ENCODE assay signal across 8 cellular contexts in the genomic region with DNA sequence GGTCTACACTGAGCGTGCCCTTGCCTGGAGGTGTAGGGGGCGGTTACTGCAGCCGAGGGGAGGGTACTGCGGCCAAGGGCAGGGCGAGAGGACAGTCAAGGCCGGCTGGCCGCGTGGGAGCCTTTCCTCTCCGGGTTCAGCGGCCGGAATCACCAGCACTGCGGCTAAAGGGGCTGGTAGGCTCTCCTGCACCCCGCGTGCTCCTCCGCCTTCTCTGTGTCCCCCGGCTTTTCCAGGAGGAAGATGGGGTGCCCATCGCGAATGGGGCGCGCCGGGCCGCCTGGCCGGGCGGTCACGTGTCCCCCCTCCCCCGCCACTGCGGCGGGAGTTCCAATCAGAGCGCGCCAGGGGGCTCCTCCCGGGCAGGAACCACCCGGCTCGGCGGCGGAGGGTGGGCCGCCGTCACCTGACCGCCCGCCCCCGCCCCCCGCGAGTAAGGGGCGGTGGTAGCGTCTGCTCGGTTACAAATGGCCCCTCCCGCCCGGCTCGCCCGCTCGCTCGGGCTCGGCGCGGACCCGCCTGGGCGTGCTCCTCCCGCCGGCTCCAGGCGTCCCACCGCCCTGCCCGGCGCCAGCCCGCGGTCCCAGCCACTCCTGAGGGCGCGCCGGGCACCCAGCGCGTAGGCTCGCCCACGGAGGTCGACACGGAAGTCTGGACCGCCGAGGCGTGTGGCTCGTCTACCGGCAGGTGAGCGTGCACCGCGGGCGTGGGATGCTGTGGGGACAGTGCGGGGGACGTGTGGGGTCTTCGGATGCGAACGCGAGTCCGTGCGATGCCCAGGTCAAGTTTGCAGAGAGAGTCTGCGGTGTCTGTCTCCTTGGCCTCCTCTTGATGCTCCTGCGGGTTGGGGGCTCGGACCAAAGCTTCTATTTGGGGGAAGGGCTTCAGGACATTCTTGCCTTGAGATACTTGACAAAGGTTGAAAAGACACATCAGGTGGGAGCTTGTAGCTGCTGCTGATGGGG.
DNase-seq lines count a peak whose midpoint lies in the region; ATAC-seq, FAIRE-seq and TF ChIP-seq lines count a peak whose summit lies in the region.

No MANE protein-coding gene starts in this region.

- DNase-seq in DMS 273 treated with DMSO at 0.1 percent for 48 hours (lab: John Stamatoyannopoulos, UW) (peak; percentile 36), GM23248 (peak; percentile 64), NCI-H345 treated with DMSO at 0.1 percent for 48 hours (lab: John Stamatoyannopoulos, UW; ENCODE audit: unreplicated experiment) (peak; percentile 78), kidney (peak; percentile 76), stomach (no peak), NCI-H446 treated with DMSO at 0.1 percent for 48 hours (lab: John Stamatoyannopoulos, UW) (no peak), RKO (ENCODE audit: low spot score) (no peak)
- DNase-seq in central memory CD8-positive, alpha-beta T cell (ENCODE audit: low spot score in 2 of 2), result no peak

- H4K20me1 ChIP-seq in GM23248 (ENCODE audit: insufficient read depth), result no peaks in the 10 kb centered on the region

- TF ChIP-seq CTCF in kidney (IDR thresholded peaks at IDR 0.05; ENCODE audit: borderline replicate concordance, extremely low read depth, insufficient read depth), result no peak
- no peak for TF ChIP-seq CTCF in stomach (IDR thresholded peaks at IDR 0.05)

- peaks cover 95% of the 10 kb centered on the region for H3K27me3 Mint-ChIP-seq in central memory CD8-positive, alpha-beta T cell

- no peak for FAIRE-seq in kidney (lab: Jason Lieb, UNC)

- H3K4me3 ChIP-seq in GM23248, result peak overlapping the region; percentile 65
- H3K4me3 ChIP-seq in kidney (ENCODE audit: low read length in 2 of 2), result peak overlapping the region; percentile 56 to 62
- peak overlapping the region; percentile 45 to 61 (median 54) for H3K4me3 ChIP-seq in stomach

- peaks cover 8% of the 10 kb centered on the region for H3K36me3 Mint-ChIP-seq in central memory CD8-positive, alpha-beta T cell (ENCODE audit: insufficient read depth)

- no peaks in the 10 kb centered on the region for H3K36me3 ChIP-seq in GM23248 (ENCODE audit: low read depth)
- H3K36me3 ChIP-seq in kidney (ENCODE audit: control insufficient read depth in 1 of 2, insufficient read depth in 2 of 2, low read length in 2 of 2), result no peaks in the 10 kb centered on the region
- no peaks in the 10 kb centered on the region for H3K36me3 ChIP-seq in stomach

- H3K4me1 Mint-ChIP-seq in central memory CD8-positive, alpha-beta T cell, result peaks cover 32% of the 10 kb centered on the region

- H3K9me3 ChIP-seq in GM23248 (ENCODE audit: low read depth), result no peaks in the 10 kb centered on the region
- no peaks in the 10 kb centered on the region for H3K9me3 ChIP-seq in kidney (ENCODE audit: control insufficient read depth in 1 of 2, low read length in 2 of 2)
- no peaks in the 10 kb centered on the region for H3K9me3 ChIP-seq in stomach

- TF ChIP-seq POLR2A in stomach (IDR thresholded peaks at IDR 0.05), result no peak

- WGBS in GM23248 (ENCODE audit: low coverage in 1 of 2, low lambda C conversion rate in 2 of 2, missing lambda C conversion rate in 2 of 2), 2 experiments, result 7 to 12% methylated on average over 40 to 59 of the region's 93 CpGs
- 1 to 6% (median 3%) methylated on average over 21 to 93 of the region's 93 CpGs for WGBS in stomach, 5 donors

- H3F3A ChIP-seq in GM23248 (ENCODE audit: insufficient read depth), result 0 out of 2 replicates have a peak, but pooled peaks cover 10% of the 10 kb centered on the region

- H3K4me3 Mint-ChIP-seq in central memory CD8-positive, alpha-beta T cell, result peak overlapping the region; percentile 44

- peak overlapping the region; percentile 35 for H3K9ac ChIP-seq in GM23248
- H3K9ac ChIP-seq in kidney (ENCODE audit: low read length in 2 of 2), result peak overlapping the region in 1 of 2 donors; percentile 26

- peak overlapping the region; percentile 86 for H3K4me2 ChIP-seq in GM23248 (ENCODE audit: unreplicated experiment)

- peaks cover 26% of the 10 kb centered on the region for H3K4me1 ChIP-seq in GM23248 (ENCODE audit: insufficient read depth)
- peaks cover 0 to 31% of the 10 kb centered on the region in 2 donors for H3K4me1 ChIP-seq in kidney (ENCODE audit: control insufficient read depth in 1 of 2, insufficient read depth in 1 of 2, low read depth in 1 of 2, low read length in 2 of 2)
- peaks cover 52 to 54% (median 53%) of the 10 kb centered on the region in 4 donors for H3K4me1 ChIP-seq in stomach

- peaks cover 45% of the 10 kb centered on the region for H3K27me3 ChIP-seq in GM23248 (replicated peaks; ENCODE audit: insufficient read depth)
- H3K27me3 ChIP-seq in stomach, result peaks cover 44 to 100% (median 77%) of the 10 kb centered on the region in 3 donors

- H3K9me3 Mint-ChIP-seq in central memory CD8-positive, alpha-beta T cell, result no peaks in the 10 kb centered on the region

- peak overlapping the region; percentile 76 for H2AFZ ChIP-seq in GM23248

- H3K27ac ChIP-seq in GM23248 (no peak overlapping the region), kidney (ENCODE audit: low read depth in 2 of 2, low read length in 2 of 2) (peak overlapping the region in 1 of 2 donors; percentile 51), stomach (no peak overlapping the region)

- no peak for ATAC-seq in central memory CD8-positive, alpha-beta T cell (replicated peaks; ENCODE audit: extremely low read depth, poor library complexity, severe bottlenecking)

- in situ Hi-C loops in GM23248 (cut with MboI), result no loop called here

- no peak overlapping the region for H3K27ac Mint-ChIP-seq in central memory CD8-positive, alpha-beta T cell (ENCODE audit: low read depth)

- H3K9me2 ChIP-seq in GM23248 (ENCODE audit: insufficient read depth), result no peaks in the 10 kb centered on the region

- TF ChIP-seq EP300 in stomach (IDR thresholded peaks at IDR 0.05), result no peak

- H3K79me2 ChIP-seq in GM23248 (ENCODE audit: insufficient read depth), result no peaks in the 10 kb centered on the region

- intact Hi-C loops in kidney (cut with DNase I) (no loop called here), stomach (cut with DNase I; ENCODE audit: low total_unique reads) (no loop called here)

Comparison
In these comparisons a context has a peak if more than half of its experiments do, and no peak if none do; other contexts are left out.
1. DNase-seq: peak in DMS 273 treated with DMSO at 0.1 percent for 48 hours (single experiment), GM23248 (single experiment), NCI-H345 treated with DMSO at 0.1 percent for 48 hours (single experiment) and kidney (single experiment); none in central memory CD8-positive, alpha-beta T cell (0 of 2), stomach (single experiment), NCI-H446 treated with DMSO at 0.1 percent for 48 hours (single experiment) and RKO (single experiment).
2. Peak in every context shown above with its lines, with median percentiles within 50 percentile points of each other: H3K4me3 ChIP-seq.